Comparison of ENCODE assay signal across 8 cellular contexts in genomic region chr11:69055598-69056516, GRCh38. TPM values are rescaled to one million over a fixed set of nuclear protein-coding genes. Genes with fewer than 3 reads are reported as not detected.
DNase-seq lines count a peak whose midpoint lies in the region; ATAC-seq lines count a peak whose summit lies in the region.

No MANE protein-coding gene starts in this region.

- no peak overlapping the region for H4K91ac ChIP-seq in mesenchymal stem cell (ENCODE audit: low read length)

- H2BK5ac ChIP-seq in mesenchymal stem cell (ENCODE audit: low read depth, low read length, poor library complexity, severe bottlenecking), result no peak overlapping the region
- H2BK5ac ChIP-seq in mesendoderm (ENCODE audit: low read length), result no peak overlapping the region

- H3K79me2 ChIP-seq in mesendoderm (ENCODE audit: control insufficient read depth, insufficient read depth, low read length), result peaks cover 17% of the 10 kb centered on the region

- no peak overlapping the region for H3K14ac ChIP-seq in mesenchymal stem cell (ENCODE audit: low read length in 2 of 2)

- H3K4me2 ChIP-seq in mesenchymal stem cell (ENCODE audit: low read length, poor library complexity, severe bottlenecking) (no peak overlapping the region), mesendoderm (ENCODE audit: low read length) (no peak overlapping the region)

- H3K27me3 Mint-ChIP-seq in activated T-cell treated with anti-CD3 and anti-CD28 coated beads, Interleukin-2, amount 50 U/mL, for 72 hours (ENCODE audit: low read depth), result no peaks in the 10 kb centered on the region
- no peaks in the 10 kb centered on the region for H3K27me3 Mint-ChIP-seq in naive B cell

- no peak overlapping the region for H3K4me3 Mint-ChIP-seq in activated T-cell treated with anti-CD3 and anti-CD28 coated beads, Interleukin-2, amount 50 U/mL, for 72 hours
- H3K4me3 Mint-ChIP-seq in naive B cell, result peak overlapping the region; percentile 7 to 85 (median 58)

- H2AFZ ChIP-seq in mesenchymal stem cell (ENCODE audit: low read depth, low read length), result no peak overlapping the region

- H3K23ac ChIP-seq in mesenchymal stem cell (ENCODE audit: low read length in 2 of 2), result peak overlapping the region in 1 of 2 experiments; percentile 26
- no peak overlapping the region for H3K23ac ChIP-seq in mesendoderm (ENCODE audit: low read length)

- H3K79me1 ChIP-seq in mesenchymal stem cell (replicated peaks; ENCODE audit: low read length, poor library complexity, severe bottlenecking) (peaks cover 58% of the 10 kb centered on the region), mesendoderm (ENCODE audit: low read length) (peaks cover 17% of the 10 kb centered on the region)

- no peak overlapping the region for H2AK5ac ChIP-seq in mesenchymal stem cell (ENCODE audit: low read length, severe bottlenecking)
- H2AK5ac ChIP-seq in mesendoderm (ENCODE audit: low read length), result no peak overlapping the region

- no peaks in the 10 kb centered on the region for H3K9me3 Mint-ChIP-seq in activated T-cell treated with anti-CD3 and anti-CD28 coated beads, Interleukin-2, amount 50 U/mL, for 72 hours
- no peaks in the 10 kb centered on the region for H3K9me3 Mint-ChIP-seq in naive B cell

- no peaks in the 10 kb centered on the region for H3K36me3 Mint-ChIP-seq in activated T-cell treated with anti-CD3 and anti-CD28 coated beads, Interleukin-2, amount 50 U/mL, for 72 hours (ENCODE audit: insufficient read depth in 2 of 2)
- peaks cover 0 to 7% of the 10 kb centered on the region in 2 donors for H3K36me3 Mint-ChIP-seq in naive B cell

- H2BK120ac ChIP-seq in mesenchymal stem cell (ENCODE audit: low read depth, low read length), result no peak overlapping the region
- no peak overlapping the region for H2BK120ac ChIP-seq in mesendoderm (ENCODE audit: low read depth, low read length)

- H3K4me3 ChIP-seq in mesenchymal stem cell (ENCODE audit: insufficient read depth in 1 of 2, low read depth in 1 of 2, low read length in 2 of 2) (no peak overlapping the region), mesendoderm (ENCODE audit: low read length) (no peak overlapping the region)

- ATAC-seq in activated T-cell treated with anti-CD3 and anti-CD28 coated beads, Interleukin-2, amount 50 U/mL, for 72 hours (replicated peaks in 1 of 2), result peak; percentile 70 to 74
- ATAC-seq in HG02973 (IDR thresholded peaks at IDR 0.05; ENCODE audit: unreplicated experiment), result peak; percentile 50
- ATAC-seq in naive B cell (ENCODE audit: low read depth in 2 of 2), result peak; percentile 81 to 84

- H2BK12ac ChIP-seq in mesenchymal stem cell (ENCODE audit: low read length in 2 of 2), result no peak overlapping the region

- no peak overlapping the region for H3K56ac ChIP-seq in mesendoderm (ENCODE audit: low read length)

- 91% methylated on average over 19 of the region's 22 CpGs for whole genome bisulfite sequencing in mesenchymal stem cell
- no CpG with 5 or more reads among the region's 22 CpGs for WGBS in mesendoderm (ENCODE audit: extremely low coverage, insufficient coverage, low lambda C conversion rate)

- H2BK15ac ChIP-seq in mesenchymal stem cell (ENCODE audit: low read depth, poor library complexity, severe bottlenecking), result no peak overlapping the region
- H2BK15ac ChIP-seq in mesendoderm (replicated peaks; ENCODE audit: low read depth), result no peak overlapping the region

- peak overlapping the region; percentile 29 for H3K27ac Mint-ChIP-seq in activated T-cell treated with anti-CD3 and anti-CD28 coated beads, Interleukin-2, amount 50 U/mL, for 72 hours
- H3K27ac Mint-ChIP-seq in naive B cell, result peak overlapping the region; percentile 96 to 99 (median 98)

- no peak overlapping the region for H3K4ac ChIP-seq in mesenchymal stem cell (ENCODE audit: low read depth in 1 of 2, low read length in 2 of 2)
- no peak overlapping the region for H3K4ac ChIP-seq in mesendoderm (ENCODE audit: low read depth, low read length)

- H3K9ac ChIP-seq in mesenchymal stem cell (ENCODE audit: low read length) (no peak overlapping the region), mesendoderm (ENCODE audit: low read length) (no peak overlapping the region)

- H3K9me3 ChIP-seq in mesenchymal stem cell (ENCODE audit: control insufficient read depth, low read length), result no peaks in the 10 kb centered on the region

- H3K4me1 ChIP-seq in mesenchymal stem cell (ENCODE audit: control insufficient read depth, insufficient read depth, low read depth, low read length) (peaks cover 14% of the 10 kb centered on the region), mesendoderm (ENCODE audit: control insufficient read depth, low read depth, low read length) (no peaks in the 10 kb centered on the region)

- H3K27ac ChIP-seq in mesenchymal stem cell (ENCODE audit: low read length, poor library complexity, severe bottlenecking), result no peak overlapping the region
- H3K27ac ChIP-seq in mesendoderm (ENCODE audit: low read depth, low read length), result no peak overlapping the region

- H3K36me3 ChIP-seq in mesenchymal stem cell (ENCODE audit: control insufficient read depth in 1 of 2, insufficient read depth in 2 of 2, low read depth in 1 of 2, low read length in 2 of 2) (peaks cover 45 to 66% of the 10 kb centered on the region in 2 experiments), mesendoderm (ENCODE audit: control insufficient read depth, insufficient read depth, low read length) (no peaks in the 10 kb centered on the region)

- peak; percentile 21 to 29 for DNase-seq in activated T-cell treated with anti-CD3 and anti-CD28 coated beads, Interleukin-2, amount 50 U/mL, for 72 hours
- no peak for DNase-seq in activated T-cell treated with anti-CD3 and anti-CD28 coated beads, Interleukin-2, amount 50 U/mL, for 1 hour
- peak; percentile 13 for DNase-seq in SIG-M5 treated with dmso at 0.1 percent for 504 hours (lab: John Stamatoyannopoulos, UW; ENCODE audit: unreplicated experiment)
- DNase-seq in naive B cell, result peak; percentile 89
- DNase-seq in NCI-H2227 (lab: John Stamatoyannopoulos, UW; ENCODE audit: unreplicated experiment), result no peak
- DNase-seq in mesenchymal stem cell, result no peak
- no peak for DNase-seq in mesendoderm

- H4K8ac ChIP-seq in mesenchymal stem cell (ENCODE audit: low read length) (no peak overlapping the region), mesendoderm (ENCODE audit: low read depth, low read length) (no peak overlapping the region)

- no peak overlapping the region for H4K5ac ChIP-seq in mesendoderm (ENCODE audit: low read length)

- no peaks in the 10 kb centered on the region for H3K27me3 ChIP-seq in mesenchymal stem cell (ENCODE audit: control insufficient read depth in 1 of 2, insufficient read depth in 1 of 2, low read length in 2 of 2)
- no peaks in the 10 kb centered on the region for H3K27me3 ChIP-seq in mesendoderm (ENCODE audit: insufficient read depth, low read length, poor library complexity)

- H3K18ac ChIP-seq in mesenchymal stem cell (ENCODE audit: low read depth in 1 of 2, low read length in 2 of 2) (no peak overlapping the region), mesendoderm (ENCODE audit: low read length) (no peak overlapping the region)

- peaks cover 14% of the 10 kb centered on the region for H3K4me1 Mint-ChIP-seq in activated T-cell treated with anti-CD3 and anti-CD28 coated beads, Interleukin-2, amount 50 U/mL, for 72 hours (ENCODE audit: low read depth)
- peaks cover 25 to 55% (median 35%) of the 10 kb centered on the region in 3 donors for H3K4me1 Mint-ChIP-seq in naive B cell

RNA-seq across cellular contexts. Expression of gene TPCN2, which starts 7.1 kb away (rescaled TPM):
- total RNA-seq in activated T-cell treated with anti-CD3 and anti-CD28 coated beads, Interleukin-2, amount 50 U/mL, for 72 hours, result 10 to 100 TPM; 11.7 to 17.8 TPM
- 10 to 100 TPM in 1 of 6 donors, 1 to 10 TPM in 5; 4.8 to 12.5 (median 6.9) TPM for polyA plus RNA-seq in naive B cell (ENCODE audit: low read depth in 6 of 6)
- 4.9 TPM for polyA plus RNA-seq in mesenchymal stem cell (2013, experiment 1 of 2)
- polyA plus RNA-seq in mesenchymal stem cell (2013, experiment 2 of 2), result 4.7 TPM
- polyA plus RNA-seq in mesendoderm (2013, experiment 1 of 2), result 10.7 TPM
- 11.4 TPM for polyA plus RNA-seq in mesendoderm (2013, experiment 2 of 2)

RNA-seq across cellular contexts. Expression of gene MRGPRF, which starts 42.8 kb away (rescaled TPM):
- total RNA-seq in activated T-cell treated with anti-CD3 and anti-CD28 coated beads, Interleukin-2, amount 50 U/mL, for 72 hours, result not detected
- not detected for polyA plus RNA-seq in naive B cell (ENCODE audit: low read depth in 6 of 6)
- polyA plus RNA-seq in mesenchymal stem cell (2013, experiment 1 of 2), result 28.0 TPM
- 29.6 TPM for polyA plus RNA-seq in mesenchymal stem cell (2013, experiment 2 of 2)
- 9.4 TPM for polyA plus RNA-seq in mesendoderm (2013, experiment 1 of 2)
- polyA plus RNA-seq in mesendoderm (2013, experiment 2 of 2), result 10.2 TPM

Comparison
In these comparisons a context has a peak if more than half of its experiments do, and no peak if none do; other contexts are left out.
1. DNase-seq: peak in activated T-cell treated with anti-CD3 and anti-CD28 coated beads, Interleukin-2, amount 50 U/mL, for 72 hours (2 of 2), SIG-M5 treated with dmso at 0.1 percent for 504 hours (single experiment) and naive B cell (single experiment); none in activated T-cell treated with anti-CD3 and anti-CD28 coated beads, Interleukin-2, amount 50 U/mL, for 1 hour (single experiment), NCI-H2227 (single experiment), mesenchymal stem cell (single experiment) and mesendoderm (single experiment).
2. H3K4me3 Mint-ChIP-seq: peak in naive B cell (8 of 8); none in activated T-cell treated with anti-CD3 and anti-CD28 coated beads, Interleukin-2, amount 50 U/mL, for 72 hours (0 of 2).
3. Peak in every context shown above with its lines, with median percentiles within 50 percentile points of each other: ATAC-seq.